In genomic region chr19:5128251-5128931, GRCh38 we compare ENCODE assay signal across 1 cellular context.
TF ChIP-seq lines count a peak whose summit lies in the region.

No MANE protein-coding gene starts in this region.

TF ChIP-seq in HepG2, 621 proteins besides CTCF, POLR2A, EP300 and RAD21 (continued from another document):
- TF ChIP-seq REST (IDR thresholded peaks at IDR 0.05; ENCODE audit: borderline replicate concordance in 1 of 2, low read depth in 1 of 2, low read length in 2 of 2) (no peak), ZNF569 (CRISPR knock-in tag; IDR thresholded peaks at IDR 0.05; ENCODE audit: borderline replicate concordance) (no peak), ZNF121 (CRISPR knock-in tag; IDR thresholded peaks at IDR 0.05) (no peak), ZNF383 (CRISPR knock-in tag; IDR thresholded peaks at IDR 0.05; ENCODE audit: borderline replicate concordance) (no peak), MEIS1 (CRISPR knock-in tag; IDR thresholded peaks at IDR 0.05; ENCODE audit: borderline replicate concordance) (no peak), ZNF446 (CRISPR knock-in tag; IDR thresholded peaks at IDR 0.05) (no peak), CENPT (CRISPR knock-in tag; IDR thresholded peaks at IDR 0.05; ENCODE audit: low read depth) (no peak), RERE (CRISPR knock-in tag; IDR thresholded peaks at IDR 0.05; ENCODE audit: low read depth) (no peak)
